ENCODE assay signal across 1 cellular context in the genomic region with DNA sequence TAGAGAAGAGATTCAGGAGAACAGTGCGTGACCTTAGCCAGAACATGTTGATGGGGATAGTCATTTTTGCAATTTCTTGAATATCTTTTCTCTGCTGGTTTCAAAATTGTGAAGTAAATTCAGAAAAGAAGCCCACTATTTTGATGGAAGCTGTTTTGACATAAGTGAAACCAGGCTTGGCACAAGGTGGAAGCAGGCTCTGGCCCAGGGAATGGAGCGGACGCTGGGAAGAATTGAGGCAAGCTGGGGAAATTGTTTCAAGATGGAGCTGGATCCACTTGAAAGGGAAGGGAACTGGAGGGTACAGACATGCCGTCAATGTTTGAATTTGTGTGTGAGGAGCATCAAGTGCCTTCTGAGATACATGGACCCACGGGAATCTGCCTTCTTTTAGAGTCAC.
TF ChIP-seq lines count a peak whose summit lies in the region.

No MANE protein-coding gene starts in this region.

TF ChIP-seq in H1, 55 proteins besides CTCF, POLR2A, EP300 and RAD21 (continued from another document):
- TF ChIP-seq JUN (IDR thresholded peaks at IDR 0.05; ENCODE audit: low read depth, low read length) (no peak), BACH1 (IDR thresholded peaks at IDR 0.05; ENCODE audit: low read length) (no peak), NRF1 (IDR thresholded peaks at IDR 0.05; ENCODE audit: low read depth, low read length) (no peak), TBP (IDR thresholded peaks at IDR 0.05; ENCODE audit: low read depth, low read length) (no peak), KDM4A (IDR thresholded peaks at IDR 0.05; ENCODE audit: low read depth, low read length, severe bottlenecking) (no peak), SUZ12 (IDR thresholded peaks at IDR 0.05; ENCODE audit: low read length) (no peak), GABPA (IDR thresholded peaks at IDR 0.05; ENCODE audit: borderline replicate concordance, insufficient read depth, low read length) (no peak), SP4 (IDR thresholded peaks at IDR 0.05; ENCODE audit: low read length) (no peak), CREB1 (IDR thresholded peaks at IDR 0.05) (no peak), CHD1 (IDR thresholded peaks at IDR 0.05; ENCODE audit: low read depth, low read length) (no peak)
- TF ChIP-seq, protein P1, sequence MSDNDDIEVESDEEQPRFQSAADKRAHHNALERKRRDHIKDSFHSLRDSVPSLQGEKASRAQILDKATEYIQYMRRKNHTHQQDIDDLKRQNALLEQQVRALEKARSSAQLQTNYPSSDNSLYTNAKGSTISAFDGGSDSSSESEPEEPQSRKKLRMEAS (IDR thresholded peaks at IDR 0.05), result no peak
TF ChIP-seq in H1: peak in this region for 0.
